In the genomic region with DNA sequence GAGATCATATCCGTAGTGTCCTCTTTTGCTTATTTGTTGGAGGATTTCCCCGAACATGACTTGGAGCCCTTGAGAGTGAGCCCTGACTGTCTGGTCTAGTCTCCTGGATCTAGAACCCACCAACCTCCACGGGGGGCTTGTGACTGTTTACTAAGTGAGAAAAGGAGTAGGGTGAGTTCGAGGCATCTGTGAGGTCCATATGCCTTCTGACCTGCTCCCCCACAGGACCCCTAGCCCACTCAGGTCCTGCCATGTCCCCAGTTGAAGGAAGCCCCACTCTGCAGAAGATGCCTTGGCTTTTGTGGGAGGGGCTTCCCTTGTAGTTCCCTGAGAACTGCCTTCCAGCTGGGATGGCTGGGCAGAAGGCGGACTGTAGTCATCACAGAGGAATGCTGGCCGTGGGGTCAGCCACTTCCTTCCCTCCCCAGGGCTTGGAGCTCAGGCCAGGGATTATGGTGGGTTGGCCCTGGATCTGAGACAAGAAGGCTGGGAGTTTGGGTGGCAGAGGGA, we compare ENCODE assay signal across 8 cellular contexts. TPM values are rescaled to one million over a fixed set of nuclear protein-coding genes. Genes with fewer than 3 reads are reported as not detected.
DNase-seq lines count a peak whose midpoint lies in the region; ATAC-seq and TF ChIP-seq lines count a peak whose summit lies in the region.

No MANE protein-coding gene starts in this region.

- peak overlapping the region; percentile 91 for H2AFZ ChIP-seq in mammary epithelial cell (ENCODE audit: low read depth, low read length)

- no peak for ATAC-seq in stimulated activated naive CD8-positive, alpha-beta T cell treated with anti-CD3 and anti-CD28 coated beads, Interleukin-15, Interleukin-2, amounts not matched to agents 100 U/mL and 50 U/mL, for 24 hours
- ATAC-seq in HG03196 (IDR thresholded peaks at IDR 0.05; ENCODE audit: unreplicated experiment) (no peak), GM19452 (IDR thresholded peaks at IDR 0.05; ENCODE audit: unreplicated experiment) (no peak)

- no TSS peak for BruUV-seq in mammary epithelial cell (replicated peaks; lab: Mats Ljungman, UMichigan)

- intact Hi-C loops in mammary epithelial cell (cut with micrococcal nuclease), result loop anchor here (5.0 kb wide), 1 partner anchor 40 kb away; no protein-coding TSS in a partner anchor

- peak overlapping the region; percentile 70 for H3K27ac ChIP-seq in mammary epithelial cell (ENCODE audit: insufficient read depth, low read depth, low read length)

- H4K20me1 ChIP-seq in mammary epithelial cell (ENCODE audit: insufficient read depth, low read length), result no peaks in the 10 kb centered on the region

- peaks cover 29% of the 10 kb centered on the region for H3K4me1 ChIP-seq in mammary epithelial cell (ENCODE audit: insufficient read depth, low read length)

- H3K9me3 ChIP-seq in mammary epithelial cell (replicated peaks; ENCODE audit: insufficient read depth, low read length), result no peaks in the 10 kb centered on the region

- TF ChIP-seq CTCF in mammary epithelial cell (conservative IDR thresholded peaks at IDR 0.05 in 1 of 2, IDR thresholded peaks at IDR 0.05 in 1 of 2; ENCODE audit: extremely low read depth in 1 of 2, insufficient read depth in 1 of 2, low read depth in 1 of 2, low read length in 2 of 2) (no peak), kidney epithelial cell (IDR thresholded peaks at IDR 0.05; ENCODE audit: insufficient read depth, low read length, poor library complexity, severe bottlenecking) (no peak)

- dilution Hi-C loops in mammary epithelial cell (cut with HindIII; ENCODE audit: low sequenced_read_pairs), result loop anchor here (25.0 kb wide), 1 partner anchor 410 kb away; no protein-coding TSS in a partner anchor

- peak; percentile 14 for DNase-seq in D341Med (ENCODE audit: low spot score)
- peak; percentile 98 for DNase-seq in M059J (ENCODE audit: low read depth)
- DNase-seq in mammary epithelial cell, result peak; percentile 79
- DNase-seq in kidney epithelial cell (ENCODE audit: low read depth), result peak; percentile 80
- peak; percentile 12 for DNase-seq in stimulated activated naive CD8-positive, alpha-beta T cell treated with anti-CD3 and anti-CD28 coated beads, Interleukin-15, Interleukin-2, amounts not matched to agents 100 U/mL and 50 U/mL, for 24 hours
- no peak for DNase-seq in NCI-H187 (lab: John Stamatoyannopoulos, UW)

- in situ Hi-C loops in mammary epithelial cell (cut with MboI; ENCODE audit: low sequenced_read_pairs in 2 of 2), result loop anchor here (10.0 kb wide), 2 partner anchors 83 to 113 kb away; no protein-coding TSS in a partner anchor

- peak overlapping the region in 1 of 3 experiments; percentile 60 for H3K4me3 ChIP-seq in mammary epithelial cell (replicated peaks in 1 of 3; ENCODE audit: insufficient read depth in 1 of 3, low read depth in 2 of 3, low read length in 3 of 3)
- H3K4me3 ChIP-seq in kidney epithelial cell (ENCODE audit: low read depth, low read length), result peak overlapping the region; percentile 52

- WGBS in mammary epithelial cell (ENCODE audit: low coverage, missing lambda C conversion rate), result 4% methylated on average over 5 of the region's 6 CpGs

- peak overlapping the region; percentile 96 for H3K4me2 ChIP-seq in mammary epithelial cell (ENCODE audit: insufficient read depth, low read depth, low read length)

- no peak overlapping the region for H3K9ac ChIP-seq in mammary epithelial cell (ENCODE audit: insufficient read depth, low read length)

- CTCF ChIA-PET in mammary epithelial cell (lab: Charles Lee; ENCODE audit: low non-redundant PET), result interaction anchor here (0.7 to 0.8 kb wide), 2 partner anchors 77 to 269 kb away, joined by 3 read pairs; no protein-coding TSS in a partner anchor

- no peaks in the 10 kb centered on the region for H3K36me3 ChIP-seq in mammary epithelial cell (ENCODE audit: insufficient read depth, low read length)
- no peaks in the 10 kb centered on the region for H3K36me3 ChIP-seq in kidney epithelial cell (ENCODE audit: control insufficient read depth, insufficient read depth, low read length)

- no peaks in the 10 kb centered on the region for H3K27me3 ChIP-seq in mammary epithelial cell (ENCODE audit: insufficient read depth, low read length)
- no peaks in the 10 kb centered on the region for H3K27me3 ChIP-seq in kidney epithelial cell (ENCODE audit: control insufficient read depth, insufficient read depth, low read length)

- no peaks in the 10 kb centered on the region for H3K79me2 ChIP-seq in mammary epithelial cell (ENCODE audit: insufficient read depth, low read length)

RNA-seq across cellular contexts. Expression of a gene that starts 7.0 kb away (rescaled TPM):
- 31.7 and 36.1 TPM in 2 replicates for total RNA-seq in M059J (2014; rRNA removed; shearing (Covaris generic))
- 10 to 100 TPM in 1 of 2 donors, 1 to 10 TPM in 1; 5.3 to 14.9 TPM for total RNA-seq in mammary epithelial cell
- polyA plus RNA-seq in mammary epithelial cell, result 9.0 TPM
- 24.6 TPM for polyA minus RNA-seq in mammary epithelial cell
- 61.9 and 75.3 TPM in 2 replicates for total RNA-seq in kidney epithelial cell

RNA-seq across cellular contexts. Expression of a gene that starts 45.8 kb away (rescaled TPM):
- not detected in 2 replicates for total RNA-seq in M059J (2014; rRNA removed; shearing (Covaris generic))
- total RNA-seq in mammary epithelial cell (not detected), kidney epithelial cell (not detected in 2 replicates)
- not detected for polyA plus RNA-seq in mammary epithelial cell
- not detected for polyA minus RNA-seq in mammary epithelial cell

RNA-seq across cellular contexts. Expression of a gene that starts 59.2 kb away (rescaled TPM):
- 11.6 and 14.3 TPM in 2 replicates for total RNA-seq in M059J (2014; rRNA removed; shearing (Covaris generic))
- total RNA-seq in mammary epithelial cell (10 to 100 TPM; 29.8 to 56.9 TPM), kidney epithelial cell (27.8 and 35.1 TPM in 2 replicates)
- polyA plus RNA-seq in mammary epithelial cell, result 18.1 TPM
- polyA minus RNA-seq in mammary epithelial cell, result 25.4 TPM

Comparison
In these comparisons a context has a peak if more than half of its experiments do, and no peak if none do; other contexts are left out.
1. DNase-seq: peak in D341Med (single experiment), M059J (single experiment), mammary epithelial cell (single experiment), kidney epithelial cell (single experiment) and stimulated activated naive CD8-positive, alpha-beta T cell treated with anti-CD3 and anti-CD28 coated beads, Interleukin-15, Interleukin-2, amounts not matched to agents 100 U/mL and 50 U/mL, for 24 hours (single experiment); none in NCI-H187 (0 of 2).